ENCODE assay signal across 10 cellular contexts in the genomic region with DNA sequence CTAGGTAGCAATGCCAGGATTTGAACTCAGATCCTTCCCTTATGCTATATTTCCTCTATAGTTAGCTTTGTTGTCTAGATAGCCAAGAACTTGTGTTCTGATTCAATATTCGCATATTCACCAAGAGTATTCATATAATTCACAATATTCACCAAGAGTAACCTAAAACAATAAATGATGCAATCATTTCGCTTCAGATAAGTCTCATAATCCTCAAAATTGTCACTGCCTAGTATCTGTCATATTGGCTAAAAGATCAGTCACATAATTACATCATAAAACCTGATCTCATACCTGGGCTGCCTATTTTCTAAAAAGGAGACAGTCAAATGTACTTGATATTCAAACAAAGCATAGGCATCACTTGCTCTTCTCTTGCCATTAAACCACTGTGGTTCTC.
"Had no signal": no experiment of that assay in that cellular context is flagged by ENCODE, and none has a peak within 500 bp of the region (broad histone marks: within the 10 kb centered on the region; RNA-seq: fewer than 3 reads in every experiment).

No MANE protein-coding gene starts in this region.

- DNase-seq: GM23248, GOT3, H7, HFFc6, IMR-90, KBM-7 had no signal

- H3K36me3 ChIP-seq: HAP-1 had no signal

- H3K27ac ChIP-seq: GM23248, HL-60, KMS-11 had no signal

- H3K4me2 ChIP-seq: KMS-11 had no signal

- ATAC-seq: HCT116 had no signal

- H3K4me3 ChIP-seq: GM23248, HAP-1 had no signal

- H3K9me3 ChIP-seq: HAP-1 had no signal

- H2AFZ ChIP-seq: GM23248 had no signal

- H3K4me1 ChIP-seq: HAP-1 had no signal

- H3K9ac ChIP-seq: GM23248, KMS-11 had no signal
